Comparison of ENCODE assay signal across 25 cellular contexts in genomic region chr6:66128676-66129075, GRCh38.
"Had no signal": no experiment of that assay in that cellular context is flagged by ENCODE, and none has a peak within 500 bp of the region (broad histone marks: within the 10 kb centered on the region; RNA-seq: fewer than 3 reads in every experiment).

No MANE protein-coding gene starts in this region.

- ATAC-seq: esophagus mucosa; gastroesophageal sphincter; heart left ventricle; left ventricle myocardium superior; lower lobe of right lung; naive thymus-derived CD8-positive, alpha-beta T cell; psoas muscle; right cardiac atrium; stimulated activated effector memory CD8-positive, alpha-beta T cell treated with anti-CD3 and anti-CD28 coated beads, Interleukin-12 subunit alpha, Interleukin-12 subunit beta, amount 100 ng/mL, for 72 hours had no signal

- DNase-seq: effector CD8-positive, alpha-beta T cell; endodermal cell; foreskin fibroblast; heart left ventricle; hippocampal formation; immature natural killer cell; left ventricle myocardium superior; lower lobe of right lung; naive thymus-derived CD8-positive, alpha-beta T cell; nephron progenitor cell; occipital lobe; ovary; psoas muscle; right cardiac atrium; sigmoid colon; stimulated activated CD4-positive, alpha-beta T cell treated with anti-CD3 and anti-CD28 coated beads, Interleukin-2, amount 100 ng/mL, for 24 hours; stimulated activated CD4-positive, alpha-beta T cell treated with anti-CD3 and anti-CD28 coated beads, Interleukin-4, amount 100 ng/mL, for 24 hours; stimulated activated naive CD4-positive, alpha-beta T cell treated with Interleukin-2 at 50 U/mL for 16 hours; stomach; thyroid gland; trophoblast cell had no signal

- FAIRE-seq: keratinocyte had no signal
